In the genomic region with DNA sequence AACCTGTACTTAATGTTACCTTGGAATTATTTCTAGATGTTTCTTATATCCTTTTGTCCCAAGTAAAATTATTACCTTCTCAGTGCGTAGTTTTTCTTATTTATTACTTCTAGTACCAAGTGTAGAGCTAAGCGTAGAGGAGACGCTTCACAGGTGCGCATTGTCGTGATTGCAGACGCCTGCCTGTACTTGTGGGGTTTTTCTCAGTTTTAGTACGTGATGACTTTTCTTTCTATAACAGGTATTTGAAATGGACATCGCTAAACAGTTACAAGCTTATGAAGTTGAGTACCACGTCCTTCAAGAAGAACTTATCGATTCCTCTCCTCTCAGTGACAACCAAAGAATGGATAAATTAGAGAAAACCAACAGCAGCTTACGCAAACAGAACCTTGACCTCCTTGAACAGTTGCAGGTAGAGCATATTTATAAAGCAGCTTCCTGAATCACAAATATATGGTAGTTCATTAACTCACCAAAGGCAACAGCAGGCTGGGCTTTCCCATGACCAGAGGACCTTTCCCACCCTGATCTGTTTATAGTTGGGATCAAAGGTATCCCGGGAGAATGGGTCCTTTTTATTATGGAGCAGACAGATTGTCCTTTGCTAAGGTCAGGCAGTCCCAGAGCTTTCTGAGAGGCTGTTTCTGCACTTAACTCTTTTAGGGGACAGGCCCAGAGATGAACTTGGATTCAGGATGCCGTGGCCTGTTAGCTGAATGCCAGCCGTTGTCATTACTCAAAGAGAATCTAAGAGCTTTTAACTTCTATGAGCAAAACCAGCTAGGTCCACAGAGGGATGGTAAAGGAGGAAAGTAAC, we compare ENCODE assay signal across 9 cellular contexts.
A peak's percentile ranks its signal among the peaks of the same experiment; 100 is the strongest.
DNase-seq lines count a peak whose midpoint lies in the region; ATAC-seq and TF ChIP-seq lines count a peak whose summit lies in the region.
"Had no signal": no experiment of that assay in that cellular context is flagged by ENCODE, and none has a peak within 500 bp of the region (broad histone marks: within the 10 kb centered on the region; RNA-seq: fewer than 3 reads in every experiment).

No MANE protein-coding gene starts in this region.

- H3K4me3 Mint-ChIP-seq in CD4-positive, CD25-positive, alpha-beta regulatory T cell, result peak overlapping the region; percentile 8 to 46 (median 30)
- no peak overlapping the region for H3K4me3 Mint-ChIP-seq in central memory CD8-positive, alpha-beta T cell
- peak overlapping the region in 1 of 3 experiments; percentile 7 for H3K4me3 Mint-ChIP-seq in nephron

- peak overlapping the region; percentile 42 for H3K4me2 ChIP-seq in GM23248 (ENCODE audit: unreplicated experiment)

- no peak for ATAC-seq in CD4-positive, CD25-positive, alpha-beta regulatory T cell (ENCODE audit: low read depth in 2 of 2)
- no peak for ATAC-seq in central memory CD8-positive, alpha-beta T cell (replicated peaks; ENCODE audit: extremely low read depth, poor library complexity, severe bottlenecking)
- ATAC-seq in HG02759 (IDR thresholded peaks at IDR 0.05; ENCODE audit: unreplicated experiment) (no peak), HG02981 (IDR thresholded peaks at IDR 0.05; ENCODE audit: unreplicated experiment) (no peak)

- H3K4me3 ChIP-seq in CD4-positive, CD25-positive, alpha-beta regulatory T cell (ENCODE audit: low read depth, low read length), result peak overlapping the region; percentile 69
- peak overlapping the region; percentile 16; the same call in 1 of the 2 replicates for H3K4me3 ChIP-seq in GM23248

- peaks cover 29% of the 10 kb centered on the region for H3K36me3 ChIP-seq in CD4-positive, CD25-positive, alpha-beta regulatory T cell (ENCODE audit: control insufficient read depth, insufficient read depth, low read length)
- no peaks in the 10 kb centered on the region for H3K36me3 ChIP-seq in GM23248 (ENCODE audit: low read depth)

- H3K4me1 Mint-ChIP-seq in CD4-positive, CD25-positive, alpha-beta regulatory T cell, result peaks cover 35 to 66% (median 55%) of the 10 kb centered on the region in 4 donors
- H3K4me1 Mint-ChIP-seq in central memory CD8-positive, alpha-beta T cell, result peaks cover 57% of the 10 kb centered on the region
- H3K4me1 Mint-ChIP-seq in nephron, result peaks cover 70% of the 10 kb centered on the region

- H3K27me3 ChIP-seq in CD4-positive, CD25-positive, alpha-beta regulatory T cell (ENCODE audit: control insufficient read depth, insufficient read depth, low read length), result no peaks in the 10 kb centered on the region
- H3K27me3 ChIP-seq in GM23248 (replicated peaks; ENCODE audit: insufficient read depth), result no peaks in the 10 kb centered on the region

- peak overlapping the region; percentile 85 for H3K27ac ChIP-seq in CD4-positive, CD25-positive, alpha-beta regulatory T cell (ENCODE audit: insufficient read depth, low read length, poor library complexity, severe bottlenecking)
- peak overlapping the region; percentile 93 for H3K27ac ChIP-seq in GM23248

- WGBS in GM23248 (ENCODE audit: low coverage in 1 of 2, low lambda C conversion rate in 2 of 2, missing lambda C conversion rate in 2 of 2), 2 experiments, result 89 to 90% methylated on average over 14 of the region's 14 CpGs

- no peak overlapping the region for H2AFZ ChIP-seq in GM23248

- peaks cover 42% of the 10 kb centered on the region for H3K36me3 Mint-ChIP-seq in CD4-positive, CD25-positive, alpha-beta regulatory T cell
- H3K36me3 Mint-ChIP-seq in central memory CD8-positive, alpha-beta T cell (ENCODE audit: insufficient read depth), result peaks cover 40% of the 10 kb centered on the region
- peaks cover 55% of the 10 kb centered on the region for H3K36me3 Mint-ChIP-seq in nephron (ENCODE audit: low read depth)

- peaks cover 53% of the 10 kb centered on the region for H3K4me1 ChIP-seq in CD4-positive, CD25-positive, alpha-beta regulatory T cell (ENCODE audit: control insufficient read depth, insufficient read depth, low read length, poor library complexity, severe bottlenecking)
- H3K4me1 ChIP-seq in GM23248 (ENCODE audit: insufficient read depth), result peaks cover 46% of the 10 kb centered on the region

- H3K9me2 ChIP-seq in GM23248 (ENCODE audit: insufficient read depth), result no peaks in the 10 kb centered on the region

- DNase-seq in CD4-positive, CD25-positive, alpha-beta regulatory T cell, result no peak
- DNase-seq in GM23248, result no peak
- no peak for DNase-seq in central memory CD8-positive, alpha-beta T cell (ENCODE audit: low spot score in 2 of 2)
- no peak for DNase-seq in NCI-H345 (lab: John Stamatoyannopoulos, UW)
- DNase-seq in inferior parietal cortex (ENCODE audit: extremely low spot score), result no peak
- DNase-seq: NCI-H510A had no signal

- H3F3A ChIP-seq in GM23248 (ENCODE audit: insufficient read depth), result peaks cover 21% of the 10 kb centered on the region

- in situ Hi-C loops in GM23248 (cut with MboI), result no loop called here

- peak overlapping the region; percentile 60 for H3K9ac ChIP-seq in GM23248

- H3K27ac Mint-ChIP-seq in CD4-positive, CD25-positive, alpha-beta regulatory T cell, result peak overlapping the region; percentile 96 to 98 (median 98)
- peak overlapping the region; percentile 98 for H3K27ac Mint-ChIP-seq in central memory CD8-positive, alpha-beta T cell (ENCODE audit: low read depth)
- H3K27ac Mint-ChIP-seq in nephron, result peak overlapping the region; percentile 93 to 98 (median 95)

- no peaks in the 10 kb centered on the region for H3K9me3 Mint-ChIP-seq in CD4-positive, CD25-positive, alpha-beta regulatory T cell
- no peaks in the 10 kb centered on the region for H3K9me3 Mint-ChIP-seq in central memory CD8-positive, alpha-beta T cell
- no peaks in the 10 kb centered on the region for H3K9me3 Mint-ChIP-seq in nephron

- TF ChIP-seq CTCF in nephron (IDR thresholded peaks at IDR 0.05; ENCODE audit: unreplicated experiment in 3 of 3), result no peak

- no peaks in the 10 kb centered on the region for H3K79me2 ChIP-seq in GM23248 (ENCODE audit: insufficient read depth)

- H4K20me1 ChIP-seq in GM23248 (ENCODE audit: insufficient read depth), result no peaks in the 10 kb centered on the region

- no peaks in the 10 kb centered on the region for H3K27me3 Mint-ChIP-seq in CD4-positive, CD25-positive, alpha-beta regulatory T cell
- no peaks in the 10 kb centered on the region for H3K27me3 Mint-ChIP-seq in central memory CD8-positive, alpha-beta T cell
- no peaks in the 10 kb centered on the region for H3K27me3 Mint-ChIP-seq in nephron (ENCODE audit: low read depth)

- H3K9me3 ChIP-seq in CD4-positive, CD25-positive, alpha-beta regulatory T cell (ENCODE audit: control insufficient read depth in 2 of 2, low read length in 2 of 2), result no peaks in the 10 kb centered on the region
- H3K9me3 ChIP-seq in GM23248 (ENCODE audit: low read depth), result no peaks in the 10 kb centered on the region
